In genomic region chr5:151721812-151722391, GRCh38 we compare ENCODE assay signal across 1 cellular context.
A peak's percentile ranks its signal among the peaks of the same experiment; 100 is the strongest.
TF ChIP-seq lines count a peak whose summit lies in the region.

No MANE protein-coding gene starts in this region.

TF ChIP-seq in H1, 55 proteins besides CTCF, POLR2A, EP300 and RAD21:
- TF ChIP-seq KDM5A (IDR thresholded peaks at IDR 0.05; ENCODE audit: low read length) (no peak), YY1 (IDR thresholded peaks at IDR 0.05; ENCODE audit: low read depth, low read length) (0 out of 2 replicates have a peak, but pooled peaks have one; percentile 28), SIX5 (IDR thresholded peaks at IDR 0.05; ENCODE audit: low read depth, low read length) (peak; percentile 37)
TF ChIP-seq in H1: peak in this region for 2.
